ENCODE assay signal across 1 cellular context in genomic region chr6:135880066-135880972, GRCh38.
TF ChIP-seq lines count a peak whose summit lies in the region.

No MANE protein-coding gene starts in this region.

TF ChIP-seq in HepG2, 621 proteins besides CTCF, POLR2A, EP300 and RAD21:
- peak; percentile 88 for TF ChIP-seq ZSCAN22 (CRISPR knock-in tag; IDR thresholded peaks at IDR 0.05)
- TF ChIP-seq NFYB (CRISPR knock-in tag; IDR thresholded peaks at IDR 0.05): no peak
- TF ChIP-seq SRF (IDR thresholded peaks at IDR 0.05; ENCODE audit: low read depth, low read length): no peak
- TF ChIP-seq MAF1 (CRISPR knock-in tag; IDR thresholded peaks at IDR 0.05; ENCODE audit: borderline replicate concordance): no peak
- TF ChIP-seq KDM2A (CRISPR knock-in tag; IDR thresholded peaks at IDR 0.05; ENCODE audit: borderline replicate concordance, low read depth): no peak
